ENCODE assay signal across 8 cellular contexts in genomic region chr18:3448845-3449701, GRCh38. TPM values are rescaled to one million over a fixed set of nuclear protein-coding genes. Genes with fewer than 3 reads are reported as not detected.
DNase-seq lines count a peak whose midpoint lies in the region; ATAC-seq and TF ChIP-seq lines count a peak whose summit lies in the region.

No MANE protein-coding gene starts in this region.

- H3K4me3 ChIP-seq in HUES64 (ENCODE audit: low read length), result peak overlapping the region; percentile 87
- peak overlapping the region; percentile 74 to 93 for H3K4me3 ChIP-seq in SK-N-SH (ENCODE audit: low read depth in 2 of 2, low read length in 1 of 2)

- H3K27me3 ChIP-seq in HUES64 (ENCODE audit: insufficient read depth, low read length), result no peaks in the 10 kb centered on the region
- no peaks in the 10 kb centered on the region for H3K27me3 ChIP-seq in SK-N-SH (ENCODE audit: insufficient read depth)

- peaks cover 40% of the 10 kb centered on the region for H3F3A ChIP-seq in SK-N-SH (replicated peaks; ENCODE audit: insufficient read depth)

- H3K36me3 ChIP-seq in HUES64 (ENCODE audit: insufficient read depth, low read length), result 0 out of 2 replicates have a peak, but pooled peaks cover 6% of the 10 kb centered on the region
- H3K36me3 ChIP-seq in SK-N-SH (replicated peaks in 1 of 2; ENCODE audit: control insufficient read depth in 1 of 2, insufficient read depth in 2 of 2, low read length in 1 of 2), result no peaks in the 10 kb centered on the region

- peak overlapping the region; percentile 69; the same call in 1 of the 2 replicates for H3K9ac ChIP-seq in HUES64 (ENCODE audit: low read depth, low read length)
- peak overlapping the region; percentile 99 for H3K9ac ChIP-seq in SK-N-SH

- POLR2A ChIA-PET in SK-N-SH (lab: Yijun Ruan, JAX), result no interaction called here

- H3K36me3 Mint-ChIP-seq in activated naive CD4-positive, alpha-beta T cell treated with anti-CD3 and anti-CD28 coated beads, Interleukin-2, amount 50 U/mL, for 24 hours, result peaks cover 2% of the 10 kb centered on the region
- H3K36me3 Mint-ChIP-seq in type B pancreatic cell, result peaks cover 11% of the 10 kb centered on the region

- no peaks in the 10 kb centered on the region for H3K27me3 Mint-ChIP-seq in activated naive CD4-positive, alpha-beta T cell treated with anti-CD3 and anti-CD28 coated beads, Interleukin-2, amount 50 U/mL, for 24 hours
- H3K27me3 Mint-ChIP-seq in type B pancreatic cell, result peaks cover 10% of the 10 kb centered on the region

- intact Hi-C loops in head of caudate nucleus (cut with DNase I), result loop anchor here (5.0 kb wide), 1 partner anchor 218 kb away; no protein-coding TSS in a partner anchor

- H3K4me1 ChIP-seq in HUES64 (ENCODE audit: insufficient read depth, low read length), result peaks cover 26% of the 10 kb centered on the region
- peaks cover 18 to 26% of the 10 kb centered on the region in 2 experiments for H3K4me1 ChIP-seq in SK-N-SH (ENCODE audit: control insufficient read depth in 1 of 2, insufficient read depth in 2 of 2, low read depth in 1 of 2, low read length in 1 of 2)

- H3K9me2 ChIP-seq in SK-N-SH, result no peaks in the 10 kb centered on the region

- ATAC-seq in GM21381 (IDR thresholded peaks at IDR 0.05; ENCODE audit: unreplicated experiment), result peak; percentile 51

- H3K4me3 Mint-ChIP-seq in activated naive CD4-positive, alpha-beta T cell treated with anti-CD3 and anti-CD28 coated beads, Interleukin-2, amount 50 U/mL, for 24 hours, result peak overlapping the region; percentile 91
- H3K4me3 Mint-ChIP-seq in type B pancreatic cell, result peak overlapping the region; percentile 92

- H3K27ac ChIP-seq in HUES64 (ENCODE audit: low read depth, low read length), result peak overlapping the region; percentile 66; the same call in 1 of the 2 replicates
- peak overlapping the region; percentile 95 to 99 for H3K27ac ChIP-seq in SK-N-SH (ENCODE audit: low read depth in 2 of 2, low read length in 1 of 2)

- TF ChIP-seq CTCF in SK-N-SH (IDR thresholded peaks at IDR 0.05) (no peak), type B pancreatic cell (conservative IDR thresholded peaks at IDR 0.05) (no peak)

- H3K79me2 ChIP-seq in SK-N-SH (ENCODE audit: insufficient read depth), result peaks cover 50% of the 10 kb centered on the region

- H2AFZ ChIP-seq in SK-N-SH (ENCODE audit: low read depth), result no peak overlapping the region

- DNase-seq in DMS 273 (lab: John Stamatoyannopoulos, UW; ENCODE audit: unreplicated experiment) (peak; percentile 87), SK-N-SH (peak; percentile 60), head of caudate nucleus (peak; percentile 56 to 88 (median 74)), pons (ENCODE audit: low spot score) (peak; percentile 78), type B pancreatic cell (ENCODE audit: extremely low spot score, unreplicated experiment) (peak; percentile 80)

- no peak for TF ChIP-seq EP300 in SK-N-SH (IDR thresholded peaks at IDR 0.05; ENCODE audit: borderline replicate concordance in 1 of 2, low read depth in 1 of 2, low read length in 1 of 2)

- under 1% methylated on average over 55 of the region's 57 CpGs for WGBS in HUES64
- under 1% methylated on average over 45 of the region's 57 CpGs for WGBS in SK-N-SH (ENCODE audit: low lambda C conversion rate)

- H3K27ac Mint-ChIP-seq in activated naive CD4-positive, alpha-beta T cell treated with anti-CD3 and anti-CD28 coated beads, Interleukin-2, amount 50 U/mL, for 24 hours, result peak overlapping the region; percentile 94
- H3K27ac Mint-ChIP-seq in type B pancreatic cell, result peak overlapping the region; percentile 99

- H3K4me2 ChIP-seq in SK-N-SH, result peak overlapping the region; percentile 86

- peaks cover 42% of the 10 kb centered on the region for H3K4me1 Mint-ChIP-seq in activated naive CD4-positive, alpha-beta T cell treated with anti-CD3 and anti-CD28 coated beads, Interleukin-2, amount 50 U/mL, for 24 hours
- peaks cover 17% of the 10 kb centered on the region for H3K4me1 Mint-ChIP-seq in type B pancreatic cell (ENCODE audit: unreplicated experiment)

- H3K9me3 ChIP-seq in HUES64 (ENCODE audit: insufficient read depth, low read depth, low read length) (no peaks in the 10 kb centered on the region), SK-N-SH (no peaks in the 10 kb centered on the region)

- peaks cover 1% of the 10 kb centered on the region for H4K20me1 ChIP-seq in SK-N-SH (ENCODE audit: insufficient read depth)

- TF ChIP-seq RAD21 in SK-N-SH (IDR thresholded peaks at IDR 0.05; ENCODE audit: low read length), result no peak

- H3K9me3 Mint-ChIP-seq in activated naive CD4-positive, alpha-beta T cell treated with anti-CD3 and anti-CD28 coated beads, Interleukin-2, amount 50 U/mL, for 24 hours, result no peaks in the 10 kb centered on the region
- no peaks in the 10 kb centered on the region for H3K9me3 Mint-ChIP-seq in type B pancreatic cell

- CTCF ChIA-PET in SK-N-SH (lab: Yijun Ruan, JAX), result interaction anchor here (0.9 to 3.3 kb wide), 6 partner anchors 13 to 217 kb away, joined by 3 to 25 read pairs (median 6); no protein-coding TSS in a partner anchor

TF ChIP-seq in SK-N-SH, 30 proteins besides CTCF, POLR2A, EP300 and RAD21:
- TF ChIP-seq SIN3A (IDR thresholded peaks at IDR 0.05; ENCODE audit: borderline replicate concordance, low read depth, low read length), result no peak
- peak; percentile 6 for TF ChIP-seq MAX (IDR thresholded peaks at IDR 0.05; ENCODE audit: low read depth)
- no peak for TF ChIP-seq EZH2phosphoT487 (IDR thresholded peaks at IDR 0.05; ENCODE audit: borderline replicate concordance, low read depth)
- no peak for TF ChIP-seq IRF3 (IDR thresholded peaks at IDR 0.05; ENCODE audit: low read depth, low read length)
- no peak for TF ChIP-seq RXRA (IDR thresholded peaks at IDR 0.05; ENCODE audit: borderline replicate concordance, low read depth)
- TF ChIP-seq MXI1 (IDR thresholded peaks at IDR 0.05; ENCODE audit: low read depth, low read length), result peak; percentile 86
- TF ChIP-seq GABPA (IDR thresholded peaks at IDR 0.05; ENCODE audit: low read depth), result no peak
- TF ChIP-seq TCF12 (IDR thresholded peaks at IDR 0.05), result no peak
- no peak for TF ChIP-seq GATA2 (CRISPR knock-in tag; IDR thresholded peaks at IDR 0.05)
- peak; percentile 38; the same call in 1 of the 2 replicates for TF ChIP-seq YY1 (IDR thresholded peaks at IDR 0.05; ENCODE audit: low read depth)
- TF ChIP-seq USF2 (IDR thresholded peaks at IDR 0.05; ENCODE audit: borderline replicate concordance, low read depth, low read length), result no peak
- TF ChIP-seq NFIC (IDR thresholded peaks at IDR 0.05; ENCODE audit: borderline replicate concordance), result 0 out of 2 replicates have a peak, but pooled peaks have one; percentile 14

RNA-seq across cellular contexts. Expression of gene TGIF1, which starts 0.9 kb away (rescaled TPM):
- polyA plus RNA-seq in HUES64 (2013, experiment 1 of 2), result 164 TPM
- polyA plus RNA-seq in HUES64 (2013, experiment 2 of 2), result 187 TPM
- polyA plus RNA-seq in SK-N-SH (2012; rRNA removed), result 82.3 and 113 TPM in 2 replicates
- polyA plus RNA-seq in SK-N-SH (2012; cell fraction: cytosol; rRNA removed), result 78.8 and 86.9 TPM in 2 replicates
- polyA plus RNA-seq in SK-N-SH (2012; cell fraction: nucleus; rRNA removed), result 121 and 190 TPM in 2 replicates
- total RNA-seq in type B pancreatic cell (ENCODE audit: low replicate concordance), result 80.7 and 111 TPM in 2 replicates

Comparison
In these comparisons a context has a peak if more than half of its experiments do, and no peak if none do; other contexts are left out.
1. Peak in every context shown above with its lines: DNase-seq, ATAC-seq, H3K4me3 ChIP-seq and H3K27ac ChIP-seq.